ENCODE assay signal across 14 cellular contexts in the genomic region with DNA sequence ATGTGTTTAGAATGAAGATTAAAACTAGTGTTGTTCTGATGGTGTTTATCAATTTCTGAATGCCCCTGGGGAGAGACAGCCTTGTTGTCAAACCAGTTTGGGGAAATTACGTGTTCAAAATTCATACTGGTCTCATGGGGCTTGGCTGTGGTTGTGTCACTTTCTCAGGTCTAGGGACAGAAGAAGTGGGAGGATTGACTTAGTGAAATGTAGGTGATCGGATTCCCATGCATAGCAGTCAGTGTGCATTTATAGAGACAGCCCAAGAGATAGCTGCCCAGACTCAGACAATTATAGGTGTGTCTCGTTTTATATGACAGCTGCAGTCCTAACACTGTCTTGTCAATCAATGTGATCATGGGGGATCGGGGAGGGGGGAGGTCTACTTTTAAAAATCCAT.
DNase-seq lines count a peak whose midpoint lies in the region; ATAC-seq, FAIRE-seq and TF ChIP-seq lines count a peak whose summit lies in the region.
"Had no signal": no experiment of that assay in that cellular context is flagged by ENCODE, and none has a peak within 500 bp of the region (broad histone marks: within the 10 kb centered on the region; RNA-seq: fewer than 3 reads in every experiment).

No MANE protein-coding gene starts in this region.

- H3K9me3 Mint-ChIP-seq in activated CD8-positive, alpha-beta memory T cell treated with anti-CD3 and anti-CD28 coated beads, Interleukin-2, amount 10 ng/mL, durations not matched to agents 7 days and 5 days (ENCODE audit: low read depth) = no peaks in the 10 kb centered on the region

- H3K27ac Mint-ChIP-seq in activated CD8-positive, alpha-beta memory T cell treated with anti-CD3 and anti-CD28 coated beads, Interleukin-2, amount 10 ng/mL, durations not matched to agents 7 days and 5 days = no peak overlapping the region

- no peak for TF ChIP-seq CTCF in LNCaP clone FGC (IDR thresholded peaks at IDR 0.05; ENCODE audit: control insufficient read depth, extremely low read depth, insufficient read depth)

- no peaks in the 10 kb centered on the region for H3K27me3 Mint-ChIP-seq in activated CD8-positive, alpha-beta memory T cell treated with anti-CD3 and anti-CD28 coated beads, Interleukin-2, amount 10 ng/mL, durations not matched to agents 7 days and 5 days

- no peak overlapping the region for H3K4me3 Mint-ChIP-seq in activated CD8-positive, alpha-beta memory T cell treated with anti-CD3 and anti-CD28 coated beads, Interleukin-2, amount 10 ng/mL, durations not matched to agents 7 days and 5 days

- peak overlapping the region; percentile 30 for H3K4me3 ChIP-seq in LNCaP clone FGC (ENCODE audit: low read depth, low read length)
- H3K4me3 ChIP-seq: SJCRH30 had no signal

- no peaks in the 10 kb centered on the region for H3K36me3 Mint-ChIP-seq in activated CD8-positive, alpha-beta memory T cell treated with anti-CD3 and anti-CD28 coated beads, Interleukin-2, amount 10 ng/mL, durations not matched to agents 7 days and 5 days

- no peak for TF ChIP-seq POLR2A in GM12892 (IDR thresholded peaks at IDR 0.05; ENCODE audit: low read depth, low read length)

- CTCF ChIA-PET in activated CD8-positive, alpha-beta memory T cell treated with anti-CD3 and anti-CD28 coated beads, Interleukin-2, amount 10 ng/mL, durations not matched to agents 7 days and 5 days (lab: Charles Lee) = interaction anchor here (0.7 kb wide), 1 partner anchor 25 kb away, joined by 3 read pairs; no protein-coding TSS in a partner anchor

- ATAC-seq in GM21619 (IDR thresholded peaks at IDR 0.05; ENCODE audit: unreplicated experiment) (peak; percentile 56), HG02938 (IDR thresholded peaks at IDR 0.05; ENCODE audit: unreplicated experiment) (no peak)
- no peak for ATAC-seq in activated CD8-positive, alpha-beta memory T cell treated with anti-CD3 and anti-CD28 coated beads, Interleukin-2, amount 10 ng/mL, durations not matched to agents 7 days and 5 days
- ATAC-seq: HepG2 had no signal

- DNase-seq in GM12892 (ENCODE audit: insufficient read length) (no peak), LNCaP clone FGC (ENCODE audit: low read depth) (no peak), myocyte (ENCODE audit: low read depth) (peak; percentile 26), cortex of kidney (lab: John Stamatoyannopoulos, UW) (no peak), cerebellum (ENCODE audit: low spot score) (no peak)
- no peak for DNase-seq in activated CD8-positive, alpha-beta memory T cell treated with anti-CD3 and anti-CD28 coated beads, Interleukin-2, amount 10 ng/mL, durations not matched to agents 7 days and 5 days
- DNase-seq: activated CD8-positive, alpha-beta memory T cell treated with anti-CD3 and anti-CD28 coated beads, Interleukin-2, amount 50 U/mL, for 4 hours; DMS53; NCI-H774; SJCRH30; stimulated activated CD4-positive, alpha-beta T cell treated with anti-CD3 and anti-CD28 coated beads, Interleukin-1b, Interleukin-23, amount 100 ng/mL, for 48 hours had no signal

- peak; percentile 84 for FAIRE-seq in GM12892 (lab: Jason Lieb, UNC)
- FAIRE-seq: HepG2 had no signal

- peaks cover 6% of the 10 kb centered on the region for H3K4me1 Mint-ChIP-seq in activated CD8-positive, alpha-beta memory T cell treated with anti-CD3 and anti-CD28 coated beads, Interleukin-2, amount 10 ng/mL, durations not matched to agents 7 days and 5 days
